Comparison of ENCODE assay signal across 8 cellular contexts in the genomic region with DNA sequence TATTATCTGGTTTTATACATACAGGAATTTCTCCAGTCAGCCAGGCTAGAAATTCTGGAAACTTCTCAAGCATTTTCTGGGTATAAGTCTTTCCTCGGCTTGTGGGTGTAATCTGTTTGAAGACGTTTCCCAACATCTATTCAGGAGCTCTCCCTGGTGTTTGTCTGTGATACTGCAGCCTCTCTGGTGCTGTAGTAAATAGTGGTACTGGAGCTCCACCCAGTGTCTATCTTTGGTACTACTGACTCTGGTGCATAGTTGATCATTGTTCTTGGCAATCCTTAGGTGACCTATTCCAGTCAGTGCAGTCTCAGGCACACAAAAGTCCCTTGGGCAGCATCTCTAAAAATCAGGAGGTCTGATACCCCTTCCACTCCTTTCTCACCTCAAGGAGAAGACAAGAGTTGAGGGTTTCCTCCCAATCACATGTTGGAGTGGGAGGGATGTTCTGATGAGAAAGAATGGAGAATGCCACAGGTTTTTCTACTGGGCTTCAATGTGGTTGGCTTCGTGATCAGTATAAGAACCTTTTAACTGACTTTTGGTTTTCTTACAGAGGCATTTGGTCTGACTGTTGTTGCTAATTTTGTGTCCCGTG.
DNase-seq lines count a peak whose midpoint lies in the region; TF ChIP-seq lines count a peak whose summit lies in the region.

No MANE protein-coding gene starts in this region.

- H3K27ac ChIP-seq in MM.1S (ENCODE audit: low read length) (no peak overlapping the region), vagina (no peak overlapping the region)

- H3K4me1 Mint-ChIP-seq in progenitor cell of endocrine pancreas (ENCODE audit: low read depth): no peaks in the 10 kb centered on the region

- DNase-seq in GM04503 (ENCODE audit: low read depth): peak; percentile 54
- DNase-seq in H7: peak; percentile 51
- peak; percentile 68 for DNase-seq in MM.1S
- peak; percentile 94 for DNase-seq in SIG-M5 treated with dmso at 0.1 percent for 504 hours (lab: John Stamatoyannopoulos, UW; ENCODE audit: unreplicated experiment)
- peak; percentile 86 for DNase-seq in activated effector memory CD4-positive, alpha-beta T cell treated with anti-CD3 and anti-CD28 coated beads, Interleukin-2, amount 50 U/mL, for 16 hours
- DNase-seq in germinal center (ENCODE audit: low spot score): peak; percentile 63
- DNase-seq in progenitor cell of endocrine pancreas (ENCODE audit: low spot score, unreplicated experiment): peak; percentile 82
- DNase-seq in vagina (ENCODE audit: extremely low spot score in 2 of 2): peak in 1 of 2 donors; percentile 86

- H3K9me2 ChIP-seq in MM.1S (replicated peaks; ENCODE audit: insufficient read depth, low read length): no peaks in the 10 kb centered on the region

- H3K36me3 Mint-ChIP-seq in progenitor cell of endocrine pancreas (ENCODE audit: insufficient read depth): peaks cover 5% of the 10 kb centered on the region

- no peaks in the 10 kb centered on the region for H3K9me3 ChIP-seq in MM.1S (replicated peaks; ENCODE audit: insufficient read depth, low read length)
- peaks cover 8% of the 10 kb centered on the region for H3K9me3 ChIP-seq in vagina

- no peaks in the 10 kb centered on the region for H3F3A ChIP-seq in MM.1S (ENCODE audit: insufficient read depth, low read length)

- H3K4me3 ChIP-seq in H7 (ENCODE audit: insufficient read depth, low read depth, low read length) (no peak overlapping the region), MM.1S (ENCODE audit: low read length) (no peak overlapping the region), vagina (no peak overlapping the region)

- H3K27me3 ChIP-seq in H7 (ENCODE audit: control insufficient read depth, insufficient read depth, low read length): no peaks in the 10 kb centered on the region
- H3K27me3 ChIP-seq in MM.1S (replicated peaks; ENCODE audit: insufficient read depth, low read length): no peaks in the 10 kb centered on the region
- H3K27me3 ChIP-seq in vagina: no peaks in the 10 kb centered on the region

- no peaks in the 10 kb centered on the region for H3K36me3 ChIP-seq in H7 (replicated peaks; ENCODE audit: control insufficient read depth, insufficient read depth, low read length)
- H3K36me3 ChIP-seq in MM.1S (replicated peaks; ENCODE audit: insufficient read depth, low read length): no peaks in the 10 kb centered on the region
- H3K36me3 ChIP-seq in vagina: no peaks in the 10 kb centered on the region

- TF ChIP-seq CTCF in MM.1S (IDR thresholded peaks at IDR 0.05; ENCODE audit: low read length) (peak; percentile 92), progenitor cell of endocrine pancreas (IDR thresholded peaks at IDR 0.05; ENCODE audit: unreplicated experiment) (peak; percentile 98), vagina (IDR thresholded peaks at IDR 0.05) (peak; percentile 80 to 100 (median 97))

- no peak for TF ChIP-seq POLR2A in vagina (IDR thresholded peaks at IDR 0.05)

- no peaks in the 10 kb centered on the region for H3K27me3 Mint-ChIP-seq in progenitor cell of endocrine pancreas

- H3K27ac Mint-ChIP-seq in progenitor cell of endocrine pancreas: no peak overlapping the region

- no peak overlapping the region for H3K4me3 Mint-ChIP-seq in progenitor cell of endocrine pancreas (ENCODE audit: low read depth)

- intact Hi-C loops in vagina (cut with DNase I): no loop called here

- no peaks in the 10 kb centered on the region for H3K79me2 ChIP-seq in MM.1S (ENCODE audit: low read length)

- no peak overlapping the region for H2AFZ ChIP-seq in MM.1S (ENCODE audit: low read length)

- no peak overlapping the region for H3K9ac ChIP-seq in MM.1S (ENCODE audit: low read length)

- H3K4me2 ChIP-seq in MM.1S (ENCODE audit: low read depth, low read length): no peak overlapping the region

- no peaks in the 10 kb centered on the region for H4K20me1 ChIP-seq in MM.1S (ENCODE audit: insufficient read depth, low read length)

- H3K4me1 ChIP-seq in MM.1S (ENCODE audit: low read length) (peaks cover 9% of the 10 kb centered on the region; the same call in 1 of the 2 replicates), vagina (no peaks in the 10 kb centered on the region)

- H3K9me3 Mint-ChIP-seq in progenitor cell of endocrine pancreas (ENCODE audit: low read depth): peaks cover 17% of the 10 kb centered on the region
